8 cellular contexts compared by ENCODE assay signal in the genomic region with DNA sequence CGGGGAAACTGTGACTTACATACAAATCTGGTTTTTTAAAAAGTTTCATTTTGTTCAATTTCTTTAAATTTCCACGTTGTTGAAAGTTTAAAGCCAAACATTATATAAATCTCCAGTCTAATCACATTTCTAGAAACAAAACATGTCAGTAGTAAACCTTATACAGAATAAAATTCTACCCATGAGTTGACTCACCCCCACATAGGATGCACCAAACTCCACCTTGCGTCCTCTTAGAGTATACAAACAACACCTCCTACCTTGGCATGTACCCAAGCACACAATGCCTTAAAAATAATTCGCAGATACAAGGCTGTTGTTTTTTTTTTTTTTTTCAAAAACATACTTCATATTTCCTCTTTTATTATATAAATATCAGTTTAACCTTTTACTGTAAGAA. TPM values are rescaled to one million over a fixed set of nuclear protein-coding genes. Genes with fewer than 3 reads are reported as not detected.
DNase-seq lines count a peak whose midpoint lies in the region; ATAC-seq and TF ChIP-seq lines count a peak whose summit lies in the region.

No MANE protein-coding gene starts in this region.

- H3K4me3 Mint-ChIP-seq in chondrocyte (ENCODE audit: unreplicated experiment), result peak overlapping the region; percentile 72
- H3K4me3 Mint-ChIP-seq in natural killer cell, result peak overlapping the region; percentile 92

- H3K4me3 ChIP-seq in GM23248, result peak overlapping the region; percentile 69

- H3K4me1 ChIP-seq in GM23248 (ENCODE audit: insufficient read depth), result peaks cover 50% of the 10 kb centered on the region

- DNase-seq in GM23248 (peak; percentile 68), OCI-M1 (lab: John Stamatoyannopoulos, UW) (peak; percentile 49), chondrocyte (ENCODE audit: low spot score) (no peak), natural killer cell (no peak), AG20443 (ENCODE audit: low spot score) (no peak), AG08396 (ENCODE audit: low spot score) (no peak), NCI-H1048 (lab: John Stamatoyannopoulos, UW) (no peak), HuH-7.5 (ENCODE audit: low spot score) (no peak)

- H3K36me3 Mint-ChIP-seq in chondrocyte (ENCODE audit: low read depth) (no peaks in the 10 kb centered on the region), natural killer cell (no peaks in the 10 kb centered on the region)

- no peaks in the 10 kb centered on the region for H3K27me3 Mint-ChIP-seq in chondrocyte (ENCODE audit: low read depth)
- H3K27me3 Mint-ChIP-seq in natural killer cell (ENCODE audit: low read depth in 2 of 2), result no peaks in the 10 kb centered on the region

- intact Hi-C loops in natural killer cell (cut with micrococcal nuclease), result loop anchor here (5.0 kb wide), 2 partner anchors 599 to 839 kb away; a partner anchor contains a TSS

- peak; percentile 54 for TF ChIP-seq CTCF in chondrocyte (IDR thresholded peaks at IDR 0.05)
- TF ChIP-seq CTCF in natural killer cell (IDR thresholded peaks at IDR 0.05), result no peak

- peaks cover 91% of the 10 kb centered on the region for H3K79me2 ChIP-seq in GM23248 (ENCODE audit: insufficient read depth)

- H3K9me3 Mint-ChIP-seq in chondrocyte (ENCODE audit: low read depth) (no peaks in the 10 kb centered on the region), natural killer cell (no peaks in the 10 kb centered on the region)

- no peaks in the 10 kb centered on the region for H3K36me3 ChIP-seq in GM23248 (ENCODE audit: low read depth)

- ATAC-seq in natural killer cell, result no peak

- H3F3A ChIP-seq in GM23248 (ENCODE audit: insufficient read depth), result peaks cover 75% of the 10 kb centered on the region

- H3K9ac ChIP-seq in GM23248, result peak overlapping the region; percentile 89

- peak overlapping the region; percentile 90 for H3K27ac ChIP-seq in GM23248

- H3K4me1 Mint-ChIP-seq in chondrocyte (ENCODE audit: low read depth) (peaks cover 80% of the 10 kb centered on the region), natural killer cell (peaks cover 64 to 68% of the 10 kb centered on the region in 2 donors)

- no peak overlapping the region for H2AFZ ChIP-seq in GM23248

- H3K27me3 ChIP-seq in GM23248 (replicated peaks; ENCODE audit: insufficient read depth), result no peaks in the 10 kb centered on the region

- H3K9me2 ChIP-seq in GM23248 (ENCODE audit: insufficient read depth), result no peaks in the 10 kb centered on the region

- peaks cover 3% of the 10 kb centered on the region; the same call in 1 of the 2 replicates for H4K20me1 ChIP-seq in GM23248 (ENCODE audit: insufficient read depth)

- in situ Hi-C loops in GM23248 (cut with MboI), result no loop called here

- peak overlapping the region; percentile 94 for H3K4me2 ChIP-seq in GM23248 (ENCODE audit: unreplicated experiment)

- H3K9me3 ChIP-seq in GM23248 (ENCODE audit: low read depth), result no peaks in the 10 kb centered on the region

- H3K27ac Mint-ChIP-seq in chondrocyte (ENCODE audit: unreplicated experiment) (peak overlapping the region; percentile 96), natural killer cell (peak overlapping the region; percentile 12 to 98)

- WGBS in GM23248 (ENCODE audit: low coverage in 1 of 2, low lambda C conversion rate in 2 of 2, missing lambda C conversion rate in 2 of 2), 2 experiments, result 46 to 59% methylated on average over 4 of the region's 4 CpGs

RNA-seq across cellular contexts. Expression of a gene that starts 3.4 kb away (rescaled TPM):
- total RNA-seq in GM23248 (2014; rRNA removed; shearing (Covaris generic)), result 3.2 and 9.3 TPM in 2 replicates
- 1.2 and 1.9 TPM in 2 replicates for polyA plus RNA-seq in GM23248 (2016; fragmentation: Nextera tagmentation; extraction: Ambion mirVana)
- total RNA-seq in chondrocyte (6.1 to 6.4 TPM (median 6.3 TPM) in 3 replicates), natural killer cell (10 to 100 TPM; 18.7 to 24.9 (median 22.8) TPM)

RNA-seq across cellular contexts. Expression of a gene that starts 38.0 kb away (rescaled TPM):
- total RNA-seq in GM23248 (2014; rRNA removed; shearing (Covaris generic)), result 505 and 529 TPM in 2 replicates
- polyA plus RNA-seq in GM23248 (2016; fragmentation: Nextera tagmentation; extraction: Ambion mirVana), result 49.7 and 50.1 TPM in 2 replicates
- total RNA-seq in chondrocyte (68.0 to 160 TPM (median 74.4 TPM) in 3 replicates), natural killer cell (not detected)

Comparison
In these comparisons a context has a peak if more than half of its experiments do, and no peak if none do; other contexts are left out.
1. DNase-seq: peak in GM23248 (single experiment) and OCI-M1 (single experiment); none in chondrocyte (single experiment), natural killer cell (single experiment), AG20443 (single experiment), AG08396 (single experiment), NCI-H1048 (single experiment) and HuH-7.5 (single experiment).
2. RNA of a gene that starts 38.0 kb away (total RNA-seq): 505 to 529 TPM in GM23248 and 68.0 to 160 TPM in chondrocyte; not detected in natural killer cell; every median in the first group is over 10 times any median in the second.